Comparison of ENCODE assay signal across 9 cellular contexts in the genomic region with DNA sequence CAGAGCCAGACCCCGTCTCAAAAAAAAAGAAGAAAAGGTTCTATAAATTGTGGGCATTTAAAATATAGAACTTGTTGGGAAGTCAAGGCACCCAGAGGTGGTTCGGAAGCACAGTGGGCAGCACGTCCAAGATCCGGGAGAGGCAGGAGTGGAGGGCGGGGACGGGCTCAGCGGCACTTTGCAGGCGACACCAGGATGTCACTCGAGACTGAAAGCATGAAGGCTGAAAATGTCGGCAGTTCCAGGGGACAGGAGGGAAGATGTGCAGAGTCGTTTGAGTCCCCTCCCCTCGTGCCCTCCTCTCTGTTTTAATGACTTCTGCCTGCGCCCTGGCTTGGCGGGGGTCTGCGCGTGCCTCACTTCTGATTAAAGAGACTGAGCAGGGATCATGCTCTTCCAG.
"Had no signal": no experiment of that assay in that cellular context is flagged by ENCODE, and none has a peak within 500 bp of the region (broad histone marks: within the 10 kb centered on the region; RNA-seq: fewer than 3 reads in every experiment).

No MANE protein-coding gene starts in this region.

- H3K27ac Mint-ChIP-seq: GM23338, HFFc6 had no signal

- H2AFZ ChIP-seq: GM23248, GM23338 had no signal

- H3K9ac ChIP-seq: GM23248 had no signal

- DNase-seq: GM23248, GOT3, H7, HCEC 1CT, HFFc6 had no signal

- ATAC-seq: GM23338, HCT116 had no signal

- H3K9me3 Mint-ChIP-seq: GM23338, HFFc6 had no signal

- H3K4me1 ChIP-seq: HAP-1 had no signal

- H3K4me2 ChIP-seq: GM23338 had no signal

- H3K9me3 ChIP-seq: HAP-1 had no signal

- H3K27ac ChIP-seq: GM23248 had no signal

- H3K4me3 Mint-ChIP-seq: GM23338, HFFc6 had no signal

- H3K4me3 ChIP-seq: GM23248, GM23338, HAP-1 had no signal

- FAIRE-seq: H54 had no signal
